ENCODE assay signal across 24 cellular contexts in genomic region chr5:149314571-149315111, GRCh38. TPM values are rescaled to one million over a fixed set of nuclear protein-coding genes. Genes with fewer than 3 reads are reported as not detected.
DNase-seq lines count a peak whose midpoint lies in the region; ATAC-seq and TF ChIP-seq lines count a peak whose summit lies in the region.
"Had no signal": no experiment of that assay in that cellular context is flagged by ENCODE, and none has a peak within 500 bp of the region (broad histone marks: within the 10 kb centered on the region; RNA-seq: fewer than 3 reads in every experiment).

No MANE protein-coding gene starts in this region.

- H3K36me3 Mint-ChIP-seq in immature natural killer cell: no peaks in the 10 kb centered on the region
- H3K36me3 Mint-ChIP-seq: activated naive CD4-positive, alpha-beta T cell treated with anti-CD3 and anti-CD28 coated beads, Interleukin-2, amount 50 U/mL, for 24 hours; CD14-positive monocyte; memory B cell had no signal

- H3K4me2 ChIP-seq in HCT116 (ENCODE audit: low read length) (no peak overlapping the region), OCI-LY3 (ENCODE audit: low read length) (no peak overlapping the region)

- H3K27ac Mint-ChIP-seq in immature natural killer cell: no peak overlapping the region
- H3K27ac Mint-ChIP-seq: activated CD4-positive, alpha-beta T cell treated with anti-CD3 and anti-CD28 coated beads, Interleukin-2, amount 10 ng/mL, durations not matched to agents 24 days and 14 days; activated naive CD4-positive, alpha-beta T cell treated with anti-CD3 and anti-CD28 coated beads, Interleukin-2, amount 50 U/mL, for 24 hours; activated T-helper 1 cell treated with anti-CD3 and anti-CD28 coated beads, Interleukin-12 subunit alpha, Interleukin-12 subunit beta, Interleukin-2, Interleukin-4 antibody, amounts not matched to agents 30 ng/mL and 10 ng/mL and 1 ng/mL, durations not matched to agents 14 hours and 24 hours and 36 hours; CD14-positive monocyte; memory B cell had no signal

- H3K9me3 ChIP-seq in BE2C: no peaks in the 10 kb centered on the region
- no peaks in the 10 kb centered on the region for H3K9me3 ChIP-seq in HCT116 (ENCODE audit: control insufficient read depth in 1 of 2, insufficient read depth in 1 of 2, low read depth in 1 of 2, low read length in 2 of 2)
- H3K9me3 ChIP-seq in OCI-LY3 (ENCODE audit: insufficient read depth, low read length): no peaks in the 10 kb centered on the region
- H3K9me3 ChIP-seq: ascending aorta, stomach, upper lobe of left lung had no signal

- H3K4me1 ChIP-seq in BE2C: peaks cover 5% of the 10 kb centered on the region
- H3K4me1 ChIP-seq in HCT116 (ENCODE audit: control insufficient read depth in 1 of 2, insufficient read depth in 2 of 2, low read length in 2 of 2): peaks cover 0 to 5% of the 10 kb centered on the region in 2 experiments; a peak in 1 of 4 replicates
- no peaks in the 10 kb centered on the region; the same call in 1 of the 2 replicates for H3K4me1 ChIP-seq in OCI-LY3 (ENCODE audit: low read length)
- no peaks in the 10 kb centered on the region for H3K4me1 ChIP-seq in foreskin keratinocyte
- H3K4me1 ChIP-seq: ascending aorta had no signal

- no TSS peak for BruUV-seq in HCT116 (replicated peaks; lab: Mats Ljungman, UMichigan)

- RAD21 ChIA-PET in HCT116 (lab: Charles Lee; ENCODE audit: low non-redundant PET in 1 of 2, low total read pairs in 2 of 2, uncharacterized antibody in 2 of 2, unreplicated experiment in 2 of 2): interaction anchor here in 1 of 2 experiments (1.0 kb wide), 1 partner anchor 247 kb away, joined by 3 read pairs; no protein-coding TSS in a partner anchor

- H3K27ac ChIP-seq in HCT116 (ENCODE audit: low read depth, low read length) (no peak overlapping the region), OCI-LY3 (ENCODE audit: low read length) (no peak overlapping the region), foreskin keratinocyte (no peak overlapping the region)
- H3K27ac ChIP-seq: ascending aorta, stomach, upper lobe of left lung had no signal

- H3K27me3 Mint-ChIP-seq in immature natural killer cell (ENCODE audit: low read depth in 3 of 3): peaks cover 0 to 5% (median 1%) of the 10 kb centered on the region in 3 donors
- H3K27me3 Mint-ChIP-seq: activated naive CD4-positive, alpha-beta T cell treated with anti-CD3 and anti-CD28 coated beads, Interleukin-2, amount 50 U/mL, for 24 hours had no signal

- H2AFZ ChIP-seq in HCT116 (ENCODE audit: low read depth, low read length, poor library complexity, severe bottlenecking): no peak overlapping the region
- H2AFZ ChIP-seq in OCI-LY3 (ENCODE audit: low read depth, low read length): no peak overlapping the region

- H3K4me3 ChIP-seq in BE2C (ENCODE audit: low read depth, low read length) (no peak overlapping the region), HCT116 (replicated peaks in 1 of 2; ENCODE audit: low read depth in 1 of 2, low read length in 2 of 2) (no peak overlapping the region), OCI-LY3 (ENCODE audit: low read length) (no peak overlapping the region)
- H3K4me3 ChIP-seq: ascending aorta, stomach, upper lobe of left lung had no signal

- no peaks in the 10 kb centered on the region for H4K20me1 ChIP-seq in HCT116 (ENCODE audit: insufficient read depth)
- H4K20me1 ChIP-seq in OCI-LY3 (ENCODE audit: insufficient read depth, low read length): no peaks in the 10 kb centered on the region

- POLR2A ChIA-PET in HCT116 (lab: Charles Lee): no interaction called here

- TF ChIP-seq RAD21 in HCT116 (IDR thresholded peaks at IDR 0.05; ENCODE audit: low read depth): no peak

- no peaks in the 10 kb centered on the region for H3K9me3 Mint-ChIP-seq in immature natural killer cell
- H3K9me3 Mint-ChIP-seq: activated CD4-positive, alpha-beta T cell treated with anti-CD3 and anti-CD28 coated beads, Interleukin-2, amount 10 ng/mL, durations not matched to agents 24 days and 14 days; activated naive CD4-positive, alpha-beta T cell treated with anti-CD3 and anti-CD28 coated beads, Interleukin-2, amount 50 U/mL, for 24 hours; activated T-helper 1 cell treated with anti-CD3 and anti-CD28 coated beads, Interleukin-12 subunit alpha, Interleukin-12 subunit beta, Interleukin-2, Interleukin-4 antibody, amounts not matched to agents 30 ng/mL and 10 ng/mL and 1 ng/mL, durations not matched to agents 14 hours and 24 hours and 36 hours; CD14-positive monocyte; central memory CD8-positive, alpha-beta T cell; memory B cell had no signal

- no peak overlapping the region for H3K4me3 Mint-ChIP-seq in immature natural killer cell
- H3K4me3 Mint-ChIP-seq: activated CD4-positive, alpha-beta T cell treated with anti-CD3 and anti-CD28 coated beads, Interleukin-2, amount 10 ng/mL, durations not matched to agents 24 days and 14 days; activated naive CD4-positive, alpha-beta T cell treated with anti-CD3 and anti-CD28 coated beads, Interleukin-2, amount 50 U/mL, for 24 hours; activated T-helper 1 cell treated with anti-CD3 and anti-CD28 coated beads, Interleukin-12 subunit alpha, Interleukin-12 subunit beta, Interleukin-2, Interleukin-4 antibody, amounts not matched to agents 30 ng/mL and 10 ng/mL and 1 ng/mL, durations not matched to agents 14 hours and 24 hours and 36 hours; CD14-positive monocyte; central memory CD8-positive, alpha-beta T cell; memory B cell; T-helper 17 cell had no signal

- intact Hi-C loops in HCT116 (cut with micrococcal nuclease): no loop called here

- H3K4me1 Mint-ChIP-seq in immature natural killer cell: no peaks in the 10 kb centered on the region
- H3K4me1 Mint-ChIP-seq: activated CD4-positive, alpha-beta T cell treated with anti-CD3 and anti-CD28 coated beads, Interleukin-2, amount 10 ng/mL, durations not matched to agents 24 days and 14 days; central memory CD8-positive, alpha-beta T cell; T-helper 17 cell had no signal

- no peaks in the 10 kb centered on the region for H3K9me2 ChIP-seq in HCT116 (ENCODE audit: insufficient read depth)

- ATAC-seq in HCT116 (peak; percentile 42; the same call in 1 of the 2 replicates), foreskin keratinocyte (no peak)
- ATAC-seq: T-helper 17 cell had no signal

- no peak for DNase-seq in BE2C
- no peak for DNase-seq in HCT116 (ENCODE audit: low read depth, low spot score)
- no peak for DNase-seq in foreskin keratinocyte
- DNase-seq in anterior cingulate cortex (lab: John Stamatoyannopoulos, UW): no peak
- DNase-seq in HCEC 1CT: no peak
- DNase-seq in immature natural killer cell: no peak
- DNase-seq: activated CD4-positive, alpha-beta T cell treated with anti-CD3 and anti-CD28 coated beads, Interleukin-2, amount 10 ng/mL, durations not matched to agents 24 days and 14 days; GDM1; Kasumi-1; NCI-H1048; NCI-H187; NCI-H446 treated with DMSO at 0.1 percent for 48 hours; RPMI8226; stimulated activated CD4-positive, alpha-beta T cell treated with anti-CD3 and anti-CD28 coated beads, Interleukin-4, amount 100 ng/mL, for 4 hours; stomach; T-helper 17 cell; upper lobe of left lung had no signal

- TF ChIP-seq POLR2A in HCT116 (IDR thresholded peaks at IDR 0.05; ENCODE audit: borderline replicate concordance, extremely low read depth, insufficient read depth, insufficient read length): no peak

- TF ChIP-seq CTCF in BE2C (IDR thresholded peaks at IDR 0.05; ENCODE audit: low read depth, low read length) (peak; percentile 12; the same call in 1 of the 2 replicates), HCT116 (IDR thresholded peaks at IDR 0.05 in 2 of 3, conservative IDR thresholded peaks at IDR 0.05 in 1 of 3; ENCODE audit: borderline replicate concordance in 1 of 3, insufficient read depth in 1 of 3, low read depth in 2 of 3, low read length in 2 of 3) (peak in 2 of 3 experiments; percentile 18 to 31; a peak in 2 of 6 replicates), OCI-LY3 (IDR thresholded peaks at IDR 0.05; ENCODE audit: low read depth, low read length) (0 out of 2 replicates have a peak, but pooled peaks have one; percentile 6), foreskin keratinocyte (conservative IDR thresholded peaks at IDR 0.05) (peak; percentile 26)

- no peaks in the 10 kb centered on the region for H3K36me3 ChIP-seq in BE2C
- H3K36me3 ChIP-seq in HCT116 (ENCODE audit: control insufficient read depth in 1 of 2, insufficient read depth in 2 of 2, low read length in 2 of 2): no peaks in the 10 kb centered on the region
- no peaks in the 10 kb centered on the region for H3K36me3 ChIP-seq in OCI-LY3 (replicated peaks; ENCODE audit: low read depth, low read length)
- H3K36me3 ChIP-seq: ascending aorta had no signal

- CTCF ChIA-PET in HCT116 (lab: Charles Lee): interaction anchor here (1.0 to 1.6 kb wide), 5 partner anchors 11 to 250 kb away, joined by 3 to 6 read pairs (median 4); no protein-coding TSS in a partner anchor

- no peaks in the 10 kb centered on the region for H3K79me2 ChIP-seq in HCT116 (ENCODE audit: insufficient read depth, low read length)
- no peaks in the 10 kb centered on the region for H3K79me2 ChIP-seq in OCI-LY3 (ENCODE audit: low read length)

- H3K27me3 ChIP-seq in BE2C: no peaks in the 10 kb centered on the region
- H3K27me3 ChIP-seq in HCT116 (ENCODE audit: insufficient read depth, low read length): no peaks in the 10 kb centered on the region
- no peaks in the 10 kb centered on the region for H3K27me3 ChIP-seq in OCI-LY3 (ENCODE audit: low read depth, low read length)
- H3K27me3 ChIP-seq in foreskin keratinocyte: no peaks in the 10 kb centered on the region
- H3K27me3 ChIP-seq: ascending aorta, stomach, upper lobe of left lung had no signal

- no peak overlapping the region for H3K9ac ChIP-seq in HCT116 (ENCODE audit: low read length)
- no peak overlapping the region for H3K9ac ChIP-seq in OCI-LY3 (ENCODE audit: low read length)

RNA-seq across cellular contexts. Expression of gene GRPEL2, which starts 30.7 kb away (rescaled TPM):
- polyA plus RNA-seq in BE2C (2012; ENCODE audit: insufficient read depth, insufficient read length, low read depth): 13.0 TPM
- total RNA-seq in HCT116 (2021; ENCODE audit: unreplicated experiment): 48.9 TPM
- polyA plus RNA-seq in HCT116 (2012): 14.8 and 19.6 TPM in 2 replicates
- 24.9 and 25.2 TPM in 2 replicates for total RNA-seq in foreskin keratinocyte
- polyA plus RNA-seq in foreskin keratinocyte: 7.7 and 9.5 TPM in 2 replicates
- 1 to 10 TPM in 2 of 3 donors, under 1 TPM in 1; 0.88 to 4.5 (median 2.6) TPM for polyA plus RNA-seq in immature natural killer cell

RNA-seq across cellular contexts. Expression of gene AFAP1L1, which starts 43.0 kb away (rescaled TPM):
- 4.3 TPM for polyA plus RNA-seq in BE2C (2012; ENCODE audit: insufficient read depth, insufficient read length, low read depth)
- total RNA-seq in HCT116 (2021; ENCODE audit: unreplicated experiment): 4.3 TPM
- 4.4 and 5.5 TPM in 2 replicates for polyA plus RNA-seq in HCT116 (2012)
- total RNA-seq in foreskin keratinocyte: 16.5 and 16.6 TPM in 2 replicates
- polyA plus RNA-seq in foreskin keratinocyte: 9.8 and 10.1 TPM in 2 replicates
- polyA plus RNA-seq in immature natural killer cell: under 1 TPM in 2 of 3 donors, not detected in 1; 0.28 to 0.83 TPM
- total RNA-seq: activated CD4-positive, alpha-beta T cell treated with anti-CD3 and anti-CD28 coated beads, Interleukin-2, amount 10 ng/mL, durations not matched to agents 24 days and 14 days; activated T-helper 1 cell treated with anti-CD3 and anti-CD28 coated beads, Interleukin-12 subunit alpha, Interleukin-12 subunit beta, Interleukin-2, Interleukin-4 antibody, amounts not matched to agents 30 ng/mL and 10 ng/mL and 1 ng/mL, durations not matched to agents 14 hours and 24 hours and 36 hours had no signal
- polyA plus RNA-seq: CD14-positive monocyte had no signal

RNA-seq across cellular contexts. Expression of gene PCYOX1L, which starts 43.2 kb away (rescaled TPM):
- polyA plus RNA-seq in BE2C (2012; ENCODE audit: insufficient read depth, insufficient read length, low read depth): 65.1 TPM
- total RNA-seq in HCT116 (2021; ENCODE audit: unreplicated experiment): 15.9 TPM
- polyA plus RNA-seq in HCT116 (2012): 7.5 and 9.9 TPM in 2 replicates
- total RNA-seq in foreskin keratinocyte: 6.8 and 7.0 TPM in 2 replicates
- polyA plus RNA-seq in foreskin keratinocyte: 4.7 and 6.0 TPM in 2 replicates
- 1 to 10 TPM; 3.7 to 8.7 (median 6.8) TPM for polyA plus RNA-seq in immature natural killer cell
